In genomic region chr3:138936763-138937689, GRCh38 we compare ENCODE assay signal across 10 cellular contexts. TPM values are rescaled to one million over a fixed set of nuclear protein-coding genes. Genes with fewer than 3 reads are reported as not detected.
DNase-seq lines count a peak whose midpoint lies in the region; ATAC-seq and TF ChIP-seq lines count a peak whose summit lies in the region.
"Had no signal": no experiment of that assay in that cellular context is flagged by ENCODE, and none has a peak within 500 bp of the region (broad histone marks: within the 10 kb centered on the region; RNA-seq: fewer than 3 reads in every experiment).

No MANE protein-coding gene starts in this region.

- peaks cover 93% of the 10 kb centered on the region for H3K27me3 Mint-ChIP-seq in activated naive CD4-positive, alpha-beta T cell treated with anti-CD3 and anti-CD28 coated beads, Interleukin-2, amount 10 ng/mL, durations not matched to agents 7 days and 5 days
- H3K27me3 Mint-ChIP-seq in memory B cell, result peaks cover 36% of the 10 kb centered on the region

- H3K4me1 ChIP-seq in tibial artery (peaks cover 0 to 44% (median 38%) of the 10 kb centered on the region in 4 donors), mucosa of descending colon (ENCODE audit: low read depth) (peaks cover 30% of the 10 kb centered on the region)

- in situ Hi-C loops in astrocyte of the cerebellum (cut with HindIII; ENCODE audit: low sequenced_read_pairs), result no loop called here

- peak overlapping the region; percentile 64 for H3K27ac Mint-ChIP-seq in activated naive CD4-positive, alpha-beta T cell treated with anti-CD3 and anti-CD28 coated beads, Interleukin-2, amount 10 ng/mL, durations not matched to agents 7 days and 5 days
- no peak overlapping the region for H3K27ac Mint-ChIP-seq in memory B cell

- H3K4me3 Mint-ChIP-seq in activated naive CD4-positive, alpha-beta T cell treated with anti-CD3 and anti-CD28 coated beads, Interleukin-2, amount 10 ng/mL, durations not matched to agents 7 days and 5 days, result no peak overlapping the region
- H3K4me3 Mint-ChIP-seq in memory B cell, result peak overlapping the region; percentile 75

- H3K27me3 ChIP-seq in tibial artery, result peaks cover 0 to 66% of the 10 kb centered on the region in 2 donors

- peak overlapping the region; percentile 42 for H3K4me3 ChIP-seq in astrocyte of the cerebellum (ENCODE audit: low read depth, low read length)
- peak overlapping the region; percentile 3 to 39 for H3K4me3 ChIP-seq in tibial artery
- H3K4me3 ChIP-seq in mucosa of descending colon, result no peak overlapping the region

- intact Hi-C loops in tibial artery (cut with DNase I; ENCODE audit: low total_unique reads) (loop anchor here (10.0 kb wide), 1 partner anchor 388 kb away; no protein-coding TSS in a partner anchor), mucosa of descending colon (cut with DNase I, micrococcal nuclease) (loop anchor here in 1 of 2 donors (10.0 kb wide), 1 partner anchor 388 kb away; no protein-coding TSS in a partner anchor)

- H3K9me3 ChIP-seq in tibial artery (no peaks in the 10 kb centered on the region), mucosa of descending colon (no peaks in the 10 kb centered on the region)
- H3K9me3 ChIP-seq: transverse colon had no signal

- CTCF ChIA-PET in activated naive CD4-positive, alpha-beta T cell treated with anti-CD3 and anti-CD28 coated beads, Interleukin-2, amount 10 ng/mL, durations not matched to agents 7 days and 5 days (lab: Charles Lee), result interaction anchor here (0.9 to 6.7 kb wide), 16 partner anchors 10 to 590 kb away, joined by 3 to 70 read pairs (median 6); partner anchors contain the start of genes CEP70, FOXL2, FOXL2NB and PIK3CB

- H3K36me3 ChIP-seq in tibial artery (no peaks in the 10 kb centered on the region), mucosa of descending colon (ENCODE audit: low read depth) (no peaks in the 10 kb centered on the region)
- H3K36me3 ChIP-seq: transverse colon had no signal

- TF ChIP-seq CTCF in astrocyte of the cerebellum (IDR thresholded peaks at IDR 0.05; ENCODE audit: low read depth, low read length, missing control alignments), result no peak
- no peak for TF ChIP-seq CTCF in tibial artery (IDR thresholded peaks at IDR 0.05)
- TF ChIP-seq CTCF in mucosa of descending colon (IDR thresholded peaks at IDR 0.05), result no peak

- no peaks in the 10 kb centered on the region for H3K9me3 Mint-ChIP-seq in activated naive CD4-positive, alpha-beta T cell treated with anti-CD3 and anti-CD28 coated beads, Interleukin-2, amount 10 ng/mL, durations not matched to agents 7 days and 5 days
- H3K9me3 Mint-ChIP-seq in memory B cell, result no peaks in the 10 kb centered on the region

- ATAC-seq in memory B cell (ENCODE audit: low read depth) (no peak), GM19397 (IDR thresholded peaks at IDR 0.05; ENCODE audit: unreplicated experiment) (no peak), mucosa of descending colon (no peak)

- DNase-seq in activated naive CD4-positive, alpha-beta T cell treated with anti-CD3 and anti-CD28 coated beads, Interleukin-2, amount 10 ng/mL, durations not matched to agents 7 days and 5 days, result no peak
- DNase-seq in activated naive CD4-positive, alpha-beta T cell treated with anti-CD3 and anti-CD28 coated beads, Interleukin-2, amount 50 U/mL, for 16 hours, result no peak
- DNase-seq in astrocyte of the cerebellum (ENCODE audit: low read depth) (no peak), memory B cell (ENCODE audit: low spot score in 2 of 2) (no peak), tibial artery (peak in 1 of 2 donors; percentile 56), GDM1 (lab: John Stamatoyannopoulos, UW) (no peak), mucosa of descending colon (no peak)

- H3K27ac ChIP-seq in tibial artery, result no peak overlapping the region
- H3K27ac ChIP-seq: skin epidermis, transverse colon had no signal

- H3K4me1 Mint-ChIP-seq in activated naive CD4-positive, alpha-beta T cell treated with anti-CD3 and anti-CD28 coated beads, Interleukin-2, amount 10 ng/mL, durations not matched to agents 7 days and 5 days, result peaks cover 30% of the 10 kb centered on the region
- H3K4me1 Mint-ChIP-seq in memory B cell, result peaks cover 9% of the 10 kb centered on the region

- H3K36me3 Mint-ChIP-seq in activated naive CD4-positive, alpha-beta T cell treated with anti-CD3 and anti-CD28 coated beads, Interleukin-2, amount 10 ng/mL, durations not matched to agents 7 days and 5 days, result no peaks in the 10 kb centered on the region
- no peaks in the 10 kb centered on the region for H3K36me3 Mint-ChIP-seq in memory B cell

RNA-seq across cellular contexts. Expression of gene FOXL2, which starts 9.9 kb away (rescaled TPM):
- total RNA-seq in mucosa of descending colon, result under 1 TPM in 1 of 3 donors, not detected in 2; 0.09 TPM
- total RNA-seq: transverse colon had no signal

RNA-seq across cellular contexts. Expression of gene FOXL2NB, which starts 10.0 kb away (rescaled TPM):
- total RNA-seq in mucosa of descending colon, result under 1 TPM in 1 of 3 donors, not detected in 2; 0.17 TPM
- total RNA-seq: transverse colon had no signal
